ENCODE assay signal across 1 cellular context in the genomic region with DNA sequence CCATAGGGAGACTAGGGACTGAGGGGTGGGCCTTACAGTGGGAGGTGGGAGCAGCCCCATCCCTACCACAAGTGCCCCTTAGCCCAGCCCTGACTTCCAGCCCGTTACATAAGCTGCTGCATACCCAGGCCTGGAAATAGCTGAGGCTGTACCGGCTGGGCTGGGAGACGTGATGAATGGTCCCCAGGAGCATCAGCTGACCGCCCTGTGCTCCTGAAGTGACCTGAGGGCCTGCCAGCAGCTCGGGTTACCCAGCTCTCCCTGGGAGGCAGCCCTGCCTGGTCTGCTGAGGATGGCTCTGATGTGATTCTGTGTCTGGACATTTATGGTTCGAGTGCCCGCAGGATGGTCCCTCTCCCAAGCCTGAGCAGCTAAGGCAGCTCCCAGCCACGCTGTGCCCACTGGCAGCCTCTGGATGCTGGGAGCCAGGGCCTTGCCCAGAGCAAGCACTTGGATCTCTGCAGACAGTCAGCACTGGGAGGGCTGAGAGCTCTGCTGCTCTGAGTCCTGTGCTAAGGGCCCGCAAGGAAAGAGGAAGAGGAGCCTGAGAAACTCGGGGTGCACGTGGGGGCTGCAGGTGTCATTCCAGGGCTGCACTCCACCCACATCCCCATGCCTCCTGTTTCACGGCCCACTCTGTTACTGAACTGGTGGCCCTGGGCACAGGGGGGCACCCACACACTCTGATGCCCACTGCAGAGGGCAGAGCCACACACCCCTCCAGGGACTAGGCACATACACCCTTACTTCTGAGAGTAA.
TF ChIP-seq lines count a peak whose summit lies in the region.

No MANE protein-coding gene starts in this region.

TF ChIP-seq in GM12878, 131 proteins besides CTCF, POLR2A, EP300 and RAD21:
- TF ChIP-seq HDGF (IDR thresholded peaks at IDR 0.05) (no peak), IKZF1 (conservative IDR thresholded peaks at IDR 0.05) (0 out of 2 replicates have a peak, but pooled peaks have one; percentile 27), BHLHE40 (IDR thresholded peaks at IDR 0.05; ENCODE audit: borderline replicate concordance in 1 of 2, low read depth in 2 of 2, low read length in 1 of 2) (peak in 1 of 2 experiments; percentile 63; a peak in 2 of 4 replicates), SPI1 (IDR thresholded peaks at IDR 0.05; ENCODE audit: borderline replicate concordance, insufficient read depth, low read depth, low read length) (peak; percentile 73), SUZ12 (IDR thresholded peaks at IDR 0.05; ENCODE audit: unreplicated experiment) (no peak), ZNF384 (IDR thresholded peaks at IDR 0.05; ENCODE audit: borderline replicate concordance, low read depth, low read length) (no peak), DPF2 (IDR thresholded peaks at IDR 0.05) (0 out of 2 replicates have a peak, but pooled peaks have one; percentile 30), NR2C1 (IDR thresholded peaks at IDR 0.05) (no peak), IKZF2 (IDR thresholded peaks at IDR 0.05) (0 out of 4 replicates have a peak, but pooled peaks of 1 of the 2 experiments have one; percentile 14), ESRRA (IDR thresholded peaks at IDR 0.05; ENCODE audit: low read length) (no peak)
TF ChIP-seq in GM12878: peak in this region for 5.
